ENCODE assay signal across 10 cellular contexts in the genomic region with DNA sequence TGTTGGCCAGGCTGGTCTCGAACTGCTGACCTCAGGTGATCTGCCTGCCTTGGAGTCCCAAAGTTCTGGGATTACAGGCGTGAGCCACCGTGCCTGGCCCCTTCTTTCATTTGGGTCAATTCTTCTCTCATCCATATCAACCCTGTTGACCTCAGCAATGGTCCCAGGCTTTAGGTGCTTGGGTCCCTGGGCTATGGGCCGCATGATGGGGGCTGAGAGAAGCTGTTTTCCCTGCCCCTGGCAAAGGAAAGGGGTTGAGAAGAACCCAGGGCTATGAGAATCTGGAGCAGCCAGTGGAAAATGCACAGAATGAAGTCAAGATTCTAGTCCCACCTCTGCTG.
DNase-seq lines count a peak whose midpoint lies in the region; ATAC-seq, FAIRE-seq and TF ChIP-seq lines count a peak whose summit lies in the region.
"Had no signal": no experiment of that assay in that cellular context is flagged by ENCODE, and none has a peak within 500 bp of the region (broad histone marks: within the 10 kb centered on the region; RNA-seq: fewer than 3 reads in every experiment).

No MANE protein-coding gene starts in this region.

- H3K4me3 ChIP-seq in astrocyte (ENCODE audit: insufficient read depth, low read depth, low read length) (no peak overlapping the region), pancreas (no peak overlapping the region), transverse colon (no peak overlapping the region)

- H3K36me3 ChIP-seq in astrocyte (ENCODE audit: insufficient read depth, low read length) (no peaks in the 10 kb centered on the region), pancreas (no peaks in the 10 kb centered on the region), transverse colon (peaks cover 0 to 2% (median 0%) of the 10 kb centered on the region in 4 donors)

- TF ChIP-seq CTCF in astrocyte (IDR thresholded peaks at IDR 0.05; ENCODE audit: insufficient read depth, low read depth, low read length) (no peak), pancreas (IDR thresholded peaks at IDR 0.05) (no peak), transverse colon (IDR thresholded peaks at IDR 0.05) (no peak)

- H3K27ac Mint-ChIP-seq in activated naive CD4-positive, alpha-beta T cell treated with anti-CD3 and anti-CD28 coated beads, Interleukin-2, amount 50 U/mL, for 24 hours: peak overlapping the region; percentile 51
- H3K27ac Mint-ChIP-seq in astrocyte (ENCODE audit: unreplicated experiment): peak overlapping the region; percentile 85

- H3K27me3 ChIP-seq in astrocyte (ENCODE audit: insufficient read depth, low read length) (no peaks in the 10 kb centered on the region), pancreas (no peaks in the 10 kb centered on the region), transverse colon (no peaks in the 10 kb centered on the region)

- no peak for TF ChIP-seq EP300 in transverse colon (IDR thresholded peaks at IDR 0.05; ENCODE audit: low read depth)

- H3K4me1 ChIP-seq in astrocyte (ENCODE audit: insufficient read depth, low read length) (peaks cover 22% of the 10 kb centered on the region), pancreas (peaks cover 4 to 16% (median 12%) of the 10 kb centered on the region in 3 donors), transverse colon (peaks cover 7 to 32% (median 26%) of the 10 kb centered on the region in 4 donors)

- H4K20me1 ChIP-seq in astrocyte (ENCODE audit: insufficient read depth, low read length): no peaks in the 10 kb centered on the region

- TF ChIP-seq POLR2A in transverse colon (IDR thresholded peaks at IDR 0.05): no peak

- H3K4me1 Mint-ChIP-seq in activated naive CD4-positive, alpha-beta T cell treated with anti-CD3 and anti-CD28 coated beads, Interleukin-2, amount 50 U/mL, for 24 hours: peaks cover 4% of the 10 kb centered on the region
- H3K4me1 Mint-ChIP-seq in astrocyte (ENCODE audit: low read depth, unreplicated experiment): peaks cover 25% of the 10 kb centered on the region

- no peak overlapping the region for H3K4me2 ChIP-seq in astrocyte (ENCODE audit: low read length)

- no peak for DNase-seq in activated naive CD4-positive, alpha-beta T cell treated with Interleukin-2 at 50 U/mL for 16 hours
- DNase-seq in astrocyte (ENCODE audit: low read depth) (no peak), pancreas (no peak), transverse colon (no peak), NCI-H1092 treated with DMSO at 0.1 percent for 48 hours (lab: John Stamatoyannopoulos, UW) (no peak), frontal cortex (ENCODE audit: low spot score in 2 of 2) (no peak)

- H3K9me3 ChIP-seq in astrocyte (ENCODE audit: insufficient read depth, low read depth, low read length): no peaks in the 10 kb centered on the region
- H3K9me3 ChIP-seq in pancreas: no peaks in the 10 kb centered on the region
- H3K9me3 ChIP-seq in transverse colon: no peaks in the 10 kb centered on the region

- no peaks in the 10 kb centered on the region for H3K9me3 Mint-ChIP-seq in activated naive CD4-positive, alpha-beta T cell treated with anti-CD3 and anti-CD28 coated beads, Interleukin-2, amount 50 U/mL, for 24 hours
- no peaks in the 10 kb centered on the region for H3K9me3 Mint-ChIP-seq in astrocyte (ENCODE audit: unreplicated experiment)

- H3K9ac ChIP-seq in astrocyte (ENCODE audit: low read length): no peak overlapping the region

- in situ Hi-C loops in transverse colon (cut with MboI; ENCODE audit: low pct_ligation_motif_present in 1 of 4, low pct_unique_long_range_greater_than_20kb in 1 of 4, low sequenced_read_pairs in 3 of 4): loop anchor here (5.0 to 25.0 kb wide), 3 partner anchors 104 to 419 kb away; a partner anchor contains a TSS

- H2AFZ ChIP-seq in astrocyte (ENCODE audit: low read depth, low read length): no peak overlapping the region

- no peak overlapping the region for H3K4me3 Mint-ChIP-seq in activated naive CD4-positive, alpha-beta T cell treated with anti-CD3 and anti-CD28 coated beads, Interleukin-2, amount 50 U/mL, for 24 hours
- H3K4me3 Mint-ChIP-seq in astrocyte (ENCODE audit: unreplicated experiment): no peak overlapping the region

- H3K79me2 ChIP-seq in astrocyte (ENCODE audit: insufficient read depth, low read length): no peaks in the 10 kb centered on the region

- FAIRE-seq in astrocyte (lab: Jason Lieb, UNC): no peak
- FAIRE-seq in pancreas (lab: Jason Lieb, UNC): no peak
- FAIRE-seq in frontal cortex (lab: Jason Lieb, UNC): no peak
- FAIRE-seq: colon, endometrium had no signal

- intact Hi-C loops in pancreas (cut with DNase I): loop anchor here (10.0 kb wide), 2 partner anchors 112 to 172 kb away; no protein-coding TSS in a partner anchor
- intact Hi-C loops in transverse colon (cut with DNase I; ENCODE audit: low total_unique reads): loop anchor here (1.0 kb wide), 1 partner anchor 104 kb away; no protein-coding TSS in a partner anchor

- peak in 1 of 4 donors; percentile 1 for ATAC-seq in pancreas
- ATAC-seq in GM21360 (IDR thresholded peaks at IDR 0.05; ENCODE audit: unreplicated experiment): no peak

- H3K27ac ChIP-seq in astrocyte (ENCODE audit: low read depth, low read length) (no peak overlapping the region), pancreas (peak overlapping the region; percentile 23 to 50 (median 42)), transverse colon (peak overlapping the region in 3 of 4 donors; percentile 45 to 70 (median 57))

- 69 to 73% methylated on average over 4 of the region's 4 CpGs for WGBS in pancreas, 2 donors
- 86% methylated on average over 4 of the region's 4 CpGs; no CpG with 5 or more reads in 1 of the 2 donors for WGBS in transverse colon (ENCODE audit: low coverage in 1 of 2), 2 donors

- no peaks in the 10 kb centered on the region for H3K36me3 Mint-ChIP-seq in activated naive CD4-positive, alpha-beta T cell treated with anti-CD3 and anti-CD28 coated beads, Interleukin-2, amount 50 U/mL, for 24 hours
- H3K36me3 Mint-ChIP-seq in astrocyte (ENCODE audit: low read depth, unreplicated experiment): peaks cover 6% of the 10 kb centered on the region

- H3K27me3 Mint-ChIP-seq in activated naive CD4-positive, alpha-beta T cell treated with anti-CD3 and anti-CD28 coated beads, Interleukin-2, amount 50 U/mL, for 24 hours: no peaks in the 10 kb centered on the region
- H3K27me3 Mint-ChIP-seq in astrocyte (ENCODE audit: low read depth, unreplicated experiment): no peaks in the 10 kb centered on the region
